ENCODE assay signal across 23 cellular contexts in genomic region chrX:142327182-142327581, GRCh38.
"Had no signal": no experiment of that assay in that cellular context is flagged by ENCODE, and none has a peak within 500 bp of the region (broad histone marks: within the 10 kb centered on the region; RNA-seq: fewer than 3 reads in every experiment).

No MANE protein-coding gene starts in this region.

- H3K9me3 ChIP-seq: colonic mucosa, esophagus muscularis mucosa, esophagus squamous epithelium, gastrocnemius medialis, heart left ventricle, heart right ventricle had no signal

- H3K27me3 ChIP-seq: colonic mucosa, esophagus muscularis mucosa, esophagus squamous epithelium, foreskin keratinocyte, gastrocnemius medialis, heart left ventricle had no signal

- H3K27ac ChIP-seq: colonic mucosa, coronary artery, dorsolateral prefrontal cortex, epithelial cell of prostate, esophagus muscularis mucosa, esophagus squamous epithelium, foreskin keratinocyte, gastrocnemius medialis, heart left ventricle, heart right ventricle had no signal

- ATAC-seq: effector memory CD8-positive, alpha-beta T cell; esophagus mucosa; foreskin keratinocyte; gastrocnemius medialis; heart left ventricle; heart right ventricle had no signal

- H3K4me3 ChIP-seq: colonic mucosa, coronary artery, dorsolateral prefrontal cortex, esophagus muscularis mucosa, esophagus squamous epithelium, gastrocnemius medialis, heart left ventricle, heart right ventricle had no signal

- H3K36me3 ChIP-seq: colonic mucosa, esophagus muscularis mucosa, esophagus squamous epithelium, gastrocnemius medialis, heart left ventricle, heart right ventricle had no signal

- H3K4me1 ChIP-seq: colonic mucosa, esophagus muscularis mucosa, esophagus squamous epithelium, foreskin keratinocyte, gastrocnemius medialis, heart left ventricle, heart right ventricle had no signal

- DNase-seq: colonic mucosa; cortex of kidney; dermis blood vessel endothelial cell; dorsolateral prefrontal cortex; effector CD4-positive, alpha-beta T cell; effector CD8-positive, alpha-beta T cell; effector memory CD4-positive, alpha-beta T cell; effector memory CD8-positive, alpha-beta T cell; endodermal cell; erythroblast; esophagus squamous epithelium; foreskin fibroblast; foreskin keratinocyte; foreskin melanocyte; gastrocnemius medialis; glutamatergic neuron; head of caudate nucleus; heart left ventricle; heart right ventricle had no signal
